ENCODE assay signal across 20 cellular contexts in the genomic region with DNA sequence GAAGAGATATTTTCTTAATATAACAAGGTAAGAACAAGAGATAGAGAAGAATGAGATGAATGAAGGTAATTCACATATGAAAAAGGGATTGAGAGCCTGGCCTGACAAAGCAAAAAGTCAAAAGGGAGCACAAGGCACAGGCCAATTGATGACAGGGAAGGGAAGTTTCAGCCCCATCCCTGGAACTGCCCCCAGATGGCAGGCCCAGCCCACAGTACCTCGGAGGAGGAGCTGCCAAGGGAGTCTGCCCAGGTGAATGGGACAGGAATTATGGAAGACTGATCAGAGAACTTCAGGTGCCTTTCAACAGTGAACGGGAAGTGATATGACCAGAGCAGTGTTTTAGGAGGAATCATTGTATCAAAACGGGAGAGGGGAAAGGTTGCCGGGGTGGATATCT.
"Had no signal": no experiment of that assay in that cellular context is flagged by ENCODE, and none has a peak within 500 bp of the region (broad histone marks: within the 10 kb centered on the region; RNA-seq: fewer than 3 reads in every experiment).

No MANE protein-coding gene starts in this region.

- H3K4me1 Mint-ChIP-seq: activated CD4-positive, alpha-beta T cell treated with anti-CD3 and anti-CD28 coated beads for 36 hours; activated naive CD4-positive, alpha-beta T cell treated with anti-CD3 and anti-CD28 coated beads, Interleukin-2, amount 10 ng/mL, durations not matched to agents 7 days and 5 days had no signal

- H3K27me3 Mint-ChIP-seq: activated B cell treated with CpG ODN at 0.5 μM for 24 hours; activated CD4-positive, alpha-beta memory T cell treated with anti-CD3 and anti-CD28 coated beads for 36 hours; activated CD4-positive, alpha-beta T cell treated with anti-CD3 and anti-CD28 coated beads for 36 hours; activated naive CD4-positive, alpha-beta T cell treated with anti-CD3 and anti-CD28 coated beads, Interleukin-2, amount 10 ng/mL, durations not matched to agents 7 days and 5 days had no signal

- H3K4me3 Mint-ChIP-seq: activated B cell treated with CpG ODN at 0.5 μM for 24 hours; activated CD4-positive, alpha-beta memory T cell treated with anti-CD3 and anti-CD28 coated beads for 36 hours; activated CD4-positive, alpha-beta T cell treated with anti-CD3 and anti-CD28 coated beads for 36 hours; activated naive CD4-positive, alpha-beta T cell treated with anti-CD3 and anti-CD28 coated beads, Interleukin-2, amount 10 ng/mL, durations not matched to agents 7 days and 5 days; mesothelial cell of epicardium; natural killer cell had no signal

- H3K9me3 Mint-ChIP-seq: activated B cell treated with CpG ODN at 0.5 μM for 24 hours; activated CD4-positive, alpha-beta memory T cell treated with anti-CD3 and anti-CD28 coated beads for 36 hours; activated naive CD4-positive, alpha-beta T cell treated with anti-CD3 and anti-CD28 coated beads, Interleukin-2, amount 10 ng/mL, durations not matched to agents 7 days and 5 days; natural killer cell had no signal

- DNase-seq: activated B cell treated with CpG ODN at 0.5 μM for 24 hours; activated CD4-positive, alpha-beta memory T cell treated with anti-CD3 and anti-CD28 coated beads for 36 hours; activated CD4-positive, alpha-beta T cell treated with anti-CD3 and anti-CD28 coated beads for 36 hours; activated effector memory CD4-positive, alpha-beta T cell treated with anti-CD3 and anti-CD28 coated beads, Interleukin-2, amount 50 U/mL, for 16 hours; activated naive CD4-positive, alpha-beta T cell treated with anti-CD3 and anti-CD28 coated beads, Interleukin-2, amount 10 ng/mL, durations not matched to agents 7 days and 5 days; adrenal gland; central memory CD4-positive, alpha-beta T cell; dermis blood vessel endothelial cell; effector CD8-positive, alpha-beta T cell; foreskin keratinocyte; left ventricle myocardium inferior; natural killer cell; ovary; psoas muscle; stimulated activated CD4-positive, alpha-beta T cell treated with anti-CD3 and anti-CD28 coated beads, Interleukin-4, amount 100 ng/mL, for 24 hours; stimulated activated naive CD4-positive, alpha-beta T cell treated with Interleukin-2 at 50 U/mL for 16 hours; T-helper 9 cell; upper lobe of left lung had no signal

- H3K27me3 ChIP-seq: adrenal gland, foreskin keratinocyte, ovary, right atrium auricular region, upper lobe of left lung had no signal

- ATAC-seq: activated CD4-positive, alpha-beta T cell treated with anti-CD3 and anti-CD28 coated beads for 36 hours; foreskin keratinocyte; natural killer cell; psoas muscle had no signal

- H3K4me1 ChIP-seq: adrenal gland, foreskin keratinocyte, left ventricle myocardium inferior, psoas muscle, right atrium auricular region, upper lobe of left lung had no signal

- H3K27ac Mint-ChIP-seq: activated B cell treated with CpG ODN at 0.5 μM for 24 hours; activated CD4-positive, alpha-beta memory T cell treated with anti-CD3 and anti-CD28 coated beads for 36 hours; activated CD4-positive, alpha-beta T cell treated with anti-CD3 and anti-CD28 coated beads for 36 hours; activated naive CD4-positive, alpha-beta T cell treated with anti-CD3 and anti-CD28 coated beads, Interleukin-2, amount 10 ng/mL, durations not matched to agents 7 days and 5 days; mesothelial cell of epicardium; natural killer cell had no signal

- H3K9me3 ChIP-seq: adrenal gland, left ventricle myocardium inferior, ovary, psoas muscle, right atrium auricular region, upper lobe of left lung had no signal

- H3K36me3 ChIP-seq: adrenal gland, ovary, right atrium auricular region had no signal

- H3K27ac ChIP-seq: adrenal gland, foreskin keratinocyte, left ventricle myocardium inferior, ovary, psoas muscle, right atrium auricular region, upper lobe of left lung had no signal

- H3K4me3 ChIP-seq: adrenal gland, left ventricle myocardium inferior, ovary, psoas muscle, right atrium auricular region, upper lobe of left lung had no signal
